Comparison of ENCODE assay signal across 8 cellular contexts in the genomic region with DNA sequence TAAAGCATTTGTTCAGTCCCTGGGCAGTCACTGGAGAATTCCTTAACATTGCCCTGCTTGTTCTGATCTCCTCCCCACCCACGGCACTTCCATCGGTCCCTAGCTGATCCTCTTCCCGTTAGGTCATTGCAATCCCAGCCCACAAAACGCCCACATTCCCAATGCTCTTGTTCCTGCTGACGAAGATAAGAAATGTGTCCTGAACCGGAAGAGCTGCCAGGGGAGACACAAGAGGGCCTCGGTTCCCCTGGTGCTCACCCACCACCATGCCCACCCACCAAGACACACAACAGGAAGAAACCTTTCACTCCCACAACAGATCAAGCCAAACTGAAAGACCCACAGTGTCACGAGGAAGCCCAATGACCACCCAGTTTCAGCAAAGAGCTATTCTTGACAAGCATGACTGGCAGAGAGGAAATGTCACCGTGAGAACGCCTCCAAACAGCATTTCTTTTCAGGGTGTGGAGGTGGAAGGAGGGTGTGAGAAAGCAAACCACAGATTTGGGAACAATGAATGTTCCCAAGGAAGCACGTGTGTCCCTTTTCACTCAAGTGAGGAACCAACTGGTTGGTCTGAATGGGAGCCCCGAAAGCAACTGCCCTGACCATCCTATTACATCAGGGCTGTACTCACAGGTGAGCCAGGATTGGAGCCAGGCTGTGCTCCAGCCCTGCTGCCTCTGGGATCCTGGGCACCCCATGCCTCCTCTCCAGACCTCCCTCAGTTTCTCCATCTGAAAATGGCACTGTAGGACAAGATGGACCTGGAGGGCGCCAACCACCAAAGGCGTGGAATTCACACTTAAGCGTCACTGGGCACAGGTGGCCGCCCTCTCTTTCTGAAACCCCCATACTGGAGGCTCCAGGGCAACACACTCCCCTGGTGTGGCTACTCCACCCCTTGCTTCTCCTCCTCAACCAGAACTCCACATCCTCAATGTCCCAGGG.
A peak's percentile ranks its signal among the peaks of the same experiment; 100 is the strongest.
DNase-seq lines count a peak whose midpoint lies in the region; ATAC-seq, FAIRE-seq and TF ChIP-seq lines count a peak whose summit lies in the region.

No MANE protein-coding gene starts in this region.

- H3K36me3 ChIP-seq in adipocyte (ENCODE audit: control insufficient read depth, insufficient read depth, low read length, severe bottlenecking) (peaks cover 36% of the 10 kb centered on the region), kidney (ENCODE audit: control insufficient read depth in 1 of 2, insufficient read depth in 2 of 2, low read length in 2 of 2) (peaks cover 7 to 24% of the 10 kb centered on the region in 2 donors)

- intact Hi-C loops in kidney (cut with DNase I): no loop called here

- no peaks in the 10 kb centered on the region for H3K27me3 ChIP-seq in adipocyte (replicated peaks; ENCODE audit: control insufficient read depth, insufficient read depth, low read length)

- peak; percentile 44 for ATAC-seq in HG02642 (IDR thresholded peaks at IDR 0.05; ENCODE audit: poor library complexity, unreplicated experiment)

- H3K4me1 ChIP-seq in adipocyte (ENCODE audit: control insufficient read depth, insufficient read depth, low read length) (peaks cover 39% of the 10 kb centered on the region), kidney (ENCODE audit: control insufficient read depth in 1 of 2, insufficient read depth in 1 of 2, low read depth in 1 of 2, low read length in 2 of 2) (peaks cover 6 to 10% of the 10 kb centered on the region in 2 donors)

- no peak for TF ChIP-seq CTCF in GM10248 (IDR thresholded peaks at IDR 0.05; ENCODE audit: control extremely low read depth, extremely low read depth, low read depth, missing control alignments)
- TF ChIP-seq CTCF in kidney (IDR thresholded peaks at IDR 0.05; ENCODE audit: borderline replicate concordance, extremely low read depth, insufficient read depth): no peak

- DNase-seq in GM10248 (ENCODE audit: extremely low spot score): peak; percentile 73
- no peak for DNase-seq in adipocyte (ENCODE audit: low read depth)
- DNase-seq in kidney: peak; percentile 79
- peak; percentile 78 for DNase-seq in urothelium cell line (ENCODE audit: low spot score)
- DNase-seq in NOMO-1 treated with dmso at 0.1 percent for 144 hours (lab: John Stamatoyannopoulos, UW; ENCODE audit: unreplicated experiment): no peak
- DNase-seq in stimulated activated naive CD4-positive, alpha-beta T cell treated with Interleukin-2 at 50 U/mL for 16 hours (lab: John Stamatoyannopoulos, UW): no peak
- DNase-seq in stimulated activated CD4-positive, alpha-beta T cell treated with anti-CD3 and anti-CD28 coated beads, Interleukin-4, amount 100 ng/mL, for 24 hours: no peak

- POLR2A ChIA-PET in GM10248 (lab: Yijun Ruan, JAX): interaction anchor here (0.5 kb wide), 1 partner anchor 279 kb away, joined by 3 read pairs; no protein-coding TSS in a partner anchor

- no peak for FAIRE-seq in kidney (lab: Jason Lieb, UNC)
- no peak for FAIRE-seq in urothelium cell line (lab: Jason Lieb, UNC)

- peak overlapping the region; percentile 23 to 65 for H3K27ac ChIP-seq in kidney (ENCODE audit: low read depth in 2 of 2, low read length in 2 of 2)

- H3K9me3 ChIP-seq in adipocyte (ENCODE audit: control insufficient read depth, low read length) (no peaks in the 10 kb centered on the region), kidney (ENCODE audit: control insufficient read depth in 1 of 2, low read length in 2 of 2) (no peaks in the 10 kb centered on the region)

- CTCF ChIA-PET in GM10248 (lab: Yijun Ruan, JAX): interaction anchor here (0.6 to 3.2 kb wide), 8 partner anchors 10 to 433 kb away, joined by 3 to 17 read pairs (median 4); no protein-coding TSS in a partner anchor

- H3K9ac ChIP-seq in adipocyte (ENCODE audit: low read length) (peak overlapping the region; percentile 31), kidney (ENCODE audit: low read length in 2 of 2) (no peak overlapping the region)

- H3K4me3 ChIP-seq in adipocyte (ENCODE audit: low read length) (no peak overlapping the region), kidney (ENCODE audit: low read length in 2 of 2) (no peak overlapping the region)

Comparison
In these comparisons a context has a peak if more than half of its experiments do, and no peak if none do; other contexts are left out.
1. DNase-seq: peak in GM10248 (single experiment), kidney (single experiment) and urothelium cell line (single experiment); none in adipocyte (single experiment), NOMO-1 treated with dmso at 0.1 percent for 144 hours (single experiment), stimulated activated naive CD4-positive, alpha-beta T cell treated with Interleukin-2 at 50 U/mL for 16 hours (single experiment) and stimulated activated CD4-positive, alpha-beta T cell treated with anti-CD3 and anti-CD28 coated beads, Interleukin-4, amount 100 ng/mL, for 24 hours (single experiment).